8 cellular contexts compared by ENCODE assay signal in genomic region chr14:73634333-73634833, GRCh38. TPM values are rescaled to one million over a fixed set of nuclear protein-coding genes. Genes with fewer than 3 reads are reported as not detected.
DNase-seq lines count a peak whose midpoint lies in the region; ATAC-seq and TF ChIP-seq lines count a peak whose summit lies in the region.
"Had no signal": no experiment of that assay in that cellular context is flagged by ENCODE, and none has a peak within 500 bp of the region (broad histone marks: within the 10 kb centered on the region; RNA-seq: fewer than 3 reads in every experiment).

No MANE protein-coding gene starts in this region.

- no peaks in the 10 kb centered on the region for H3K9me3 ChIP-seq in thyroid gland

- DNase-seq in NCI-H345 treated with DMSO at 0.1 percent for 48 hours (lab: John Stamatoyannopoulos, UW; ENCODE audit: unreplicated experiment) (peak; percentile 50), dermis blood vessel endothelial cell (peak; percentile 60), lung microvascular endothelial cell (ENCODE audit: low read depth in 2 of 2) (peak; percentile 21 to 62), thyroid gland (peak; percentile 52 to 62), NK-92 (lab: John Stamatoyannopoulos, UW; ENCODE audit: unreplicated experiment) (no peak)

- ATAC-seq in GM18498 (IDR thresholded peaks at IDR 0.05; ENCODE audit: unreplicated experiment) (peak; percentile 25), HG03159 (IDR thresholded peaks at IDR 0.05; ENCODE audit: unreplicated experiment) (no peak)

- no peaks in the 10 kb centered on the region for H3K36me3 ChIP-seq in thyroid gland

- peak overlapping the region; percentile 63 to 67 (median 67) for H3K27ac ChIP-seq in thyroid gland

- TF ChIP-seq POLR2A in thyroid gland (IDR thresholded peaks at IDR 0.05) = no peak

- peak in 4 of 6 experiments; percentile 15 to 46 (median 30) for TF ChIP-seq CTCF in thyroid gland (IDR thresholded peaks at IDR 0.05)

- no peaks in the 10 kb centered on the region for H3K27me3 ChIP-seq in thyroid gland

- intact Hi-C loops in thyroid gland (cut with DNase I) = loop anchor here (10.0 kb wide), 1 partner anchor 70 kb away; the partner anchor contains the start of gene ACOT2

- H3K4me3 ChIP-seq in thyroid gland (replicated peaks in 1 of 3) = peak overlapping the region in 1 of 3 donors; percentile 32

- peaks cover 2 to 5% of the 10 kb centered on the region in 2 donors for H3K4me1 ChIP-seq in thyroid gland

- WGBS in thyroid gland, 2 donors = 19 to 67% methylated on average over 4 to 16 of the region's 31 CpGs

RNA-seq across cellular contexts. Expression of gene DNAL1, which starts 10.4 kb away (rescaled TPM):
- 6.5 and 10.7 TPM in 2 replicates for total RNA-seq in dermis blood vessel endothelial cell
- total RNA-seq in lung microvascular endothelial cell = 4.1 and 6.0 TPM in 2 replicates
- total RNA-seq in thyroid gland = 10 to 100 TPM; 16.7 to 47.8 (median 23.9) TPM

RNA-seq across cellular contexts. Expression of gene ACOT6, which starts 22.1 kb away (rescaled TPM):
- total RNA-seq in dermis blood vessel endothelial cell (not detected in 2 replicates), lung microvascular endothelial cell (under 0.01 TPM in 1 of 2 replicates, not detected in the other), thyroid gland (not detected)
- total RNA-seq: T-helper 1 cell treated with Interleukin-12 subunit alpha and Interleukin-12 subunit beta and Interleukin-4 antibody, amounts not matched to agents 30 ng/mL and 1 ng/mL, for 36 hours had no signal

RNA-seq across cellular contexts. Expression of gene ACOT4, which starts 42.7 kb away (rescaled TPM):
- 0.34 and 1.3 TPM in 2 replicates for total RNA-seq in dermis blood vessel endothelial cell
- 0.44 and 0.99 TPM in 2 replicates for total RNA-seq in lung microvascular endothelial cell
- total RNA-seq in thyroid gland = 1 to 10 TPM; 1.1 to 2.9 (median 1.4) TPM
